ENCODE assay signal across 10 cellular contexts in genomic region chr1:113191579-113192076, GRCh38.
DNase-seq lines count a peak whose midpoint lies in the region; ATAC-seq, FAIRE-seq and TF ChIP-seq lines count a peak whose summit lies in the region.
"Had no signal": no experiment of that assay in that cellular context is flagged by ENCODE, and none has a peak within 500 bp of the region (broad histone marks: within the 10 kb centered on the region; RNA-seq: fewer than 3 reads in every experiment).

No MANE protein-coding gene starts in this region.

- H3K36me3 ChIP-seq in esophagus squamous epithelium (no peaks in the 10 kb centered on the region), osteoblast (ENCODE audit: insufficient read depth, low read length) (no peaks in the 10 kb centered on the region)
- H3K36me3 ChIP-seq: HAP-1 had no signal

- FAIRE-seq in HTR-8/SVneo (lab: Jason Lieb, UNC), result no peak
- FAIRE-seq: D721Med had no signal

- intact Hi-C loops in esophagus squamous epithelium (cut with DNase I), result no loop called here

- no peaks in the 10 kb centered on the region for H3K79me2 ChIP-seq in osteoblast (ENCODE audit: insufficient read depth, low read length)

- no peak overlapping the region for H3K4me2 ChIP-seq in osteoblast (ENCODE audit: insufficient read depth, low read length)

- H4K20me1 ChIP-seq in osteoblast (ENCODE audit: insufficient read depth, low read length), result no peaks in the 10 kb centered on the region

- peak; percentile 62 for DNase-seq in DMS53 treated with DMSO at 0.1 percent for 48 hours (lab: John Stamatoyannopoulos, UW; ENCODE audit: unreplicated experiment)
- peak; percentile 22 for DNase-seq in LoVo (ENCODE audit: low spot score)
- no peak for DNase-seq in esophagus squamous epithelium (lab: John Stamatoyannopoulos, UW)
- no peak for DNase-seq in SHP77 treated with DMSO at 0.1 percent for 48 hours (lab: John Stamatoyannopoulos, UW)
- DNase-seq in HTR-8/SVneo (ENCODE audit: insufficient read length, low spot score), result no peak
- no peak for DNase-seq in osteoblast (ENCODE audit: insufficient read length, low spot score, missing footprints)

- H2AFZ ChIP-seq in osteoblast (ENCODE audit: low read length), result no peak overlapping the region

- ATAC-seq in GM21576 (IDR thresholded peaks at IDR 0.05; ENCODE audit: unreplicated experiment) (peak; percentile 58), HG03025 (IDR thresholded peaks at IDR 0.05; ENCODE audit: low FRiP score, unreplicated experiment) (no peak)

- no peaks in the 10 kb centered on the region for H3K9me3 ChIP-seq in esophagus squamous epithelium
- H3K9me3 ChIP-seq in osteoblast (ENCODE audit: low read depth, low read length), result no peaks in the 10 kb centered on the region
- H3K9me3 ChIP-seq: HAP-1 had no signal

- H3K4me3 ChIP-seq in esophagus squamous epithelium, result peak overlapping the region in 1 of 4 donors; percentile 40
- no peak overlapping the region for H3K4me3 ChIP-seq in osteoblast (ENCODE audit: insufficient read depth, low read length)
- H3K4me3 ChIP-seq: HAP-1 had no signal

- TF ChIP-seq POLR2A in esophagus squamous epithelium (IDR thresholded peaks at IDR 0.05), result peak in 1 of 4 donors; percentile 39

- H3K4me1 ChIP-seq in esophagus squamous epithelium, result peaks cover 0 to 29% (median 0%) of the 10 kb centered on the region in 3 donors
- no peaks in the 10 kb centered on the region for H3K4me1 ChIP-seq in osteoblast (ENCODE audit: insufficient read depth, low read length)
- H3K4me1 ChIP-seq: HAP-1 had no signal

- H3K27ac ChIP-seq in esophagus squamous epithelium (peak overlapping the region; percentile 53 to 78 (median 70)), osteoblast (ENCODE audit: low read depth, low read length) (no peak overlapping the region)

- TF ChIP-seq CTCF in esophagus squamous epithelium (IDR thresholded peaks at IDR 0.05) (no peak), osteoblast (IDR thresholded peaks at IDR 0.05; ENCODE audit: extremely low read depth, low read depth, low read length) (no peak)

- 79 to 81% methylated on average over 6 of the region's 11 CpGs for WGBS in esophagus squamous epithelium, 2 donors

- H3K27me3 ChIP-seq in esophagus squamous epithelium, result no peaks in the 10 kb centered on the region
- H3K27me3 ChIP-seq in osteoblast (ENCODE audit: insufficient read depth, low read length), result peaks cover 11% of the 10 kb centered on the region

Comparison
In these comparisons a context has a peak if more than half of its experiments do, and no peak if none do; other contexts are left out.
1. DNase-seq: peak in DMS53 treated with DMSO at 0.1 percent for 48 hours (single experiment) and LoVo (single experiment); none in esophagus squamous epithelium (single experiment), SHP77 treated with DMSO at 0.1 percent for 48 hours (single experiment), HTR-8/SVneo (single experiment) and osteoblast (single experiment).